ENCODE assay signal across 25 cellular contexts in genomic region chr5:49953-50544, GRCh38. TPM values are rescaled to one million over a fixed set of nuclear protein-coding genes. Genes with fewer than 3 reads are reported as not detected.
"Had no signal": no experiment of that assay in that cellular context is flagged by ENCODE, and none has a peak within 500 bp of the region (broad histone marks: within the 10 kb centered on the region; RNA-seq: fewer than 3 reads in every experiment).

No MANE protein-coding gene starts in this region.

- FAIRE-seq: RCC 7860 had no signal

- DNase-seq: IMR-90, Kasumi-1, MV-4-11, NCI-H1048, NCI-H1105, NCI-H1417, NCI-H1436 treated with DMSO at 0.1 percent for 48 hours, NCI-H1694, NCI-H1930, NCI-H2081 treated with DMSO at 0.1 percent for 48 hours, NCI-H2171, NCI-H226, NCI-H446, NCI-H510A, NCI-H524 treated with DMSO at 0.1 percent for 48 hours, NCI-H69, NCI-H774, Right ventricle myocardium superior, RPMI8226, SIG-M5 had no signal

- H3K36me3 ChIP-seq: SJSA1 had no signal

- H3K4me2 ChIP-seq: KMS-11 had no signal

- H3K4me3 ChIP-seq: SJSA1, SK-N-MC had no signal

- H3K4me1 ChIP-seq: SJSA1 had no signal

- H3K27ac ChIP-seq: HL-60, KMS-11, SJSA1, SK-N-MC had no signal

- H3K9ac ChIP-seq: KMS-11 had no signal

- H3K9me3 ChIP-seq: SJSA1 had no signal

RNA-seq across cellular contexts. Expression of gene PLEKHG4B, which starts 41.9 kb away (rescaled TPM):
- total RNA-seq: Right ventricle myocardium superior had no signal
